17 cellular contexts compared by ENCODE assay signal in genomic region chr5:44387391-44387790, GRCh38. TPM values are rescaled to one million over a fixed set of nuclear protein-coding genes. Genes with fewer than 3 reads are reported as not detected.
DNase-seq lines count a peak whose midpoint lies in the region; TF ChIP-seq lines count a peak whose summit lies in the region.
"Had no signal": no experiment of that assay in that cellular context is flagged by ENCODE, and none has a peak within 500 bp of the region (broad histone marks: within the 10 kb centered on the region; RNA-seq: fewer than 3 reads in every experiment).

No MANE protein-coding gene starts in this region.

- H3K36me3 ChIP-seq in breast epithelium (no peaks in the 10 kb centered on the region), mammary epithelial cell (ENCODE audit: insufficient read depth, low read length) (no peaks in the 10 kb centered on the region), ovary (no peaks in the 10 kb centered on the region), uterus (no peaks in the 10 kb centered on the region)

- H3K79me2 ChIP-seq in mammary epithelial cell (ENCODE audit: insufficient read depth, low read length): no peaks in the 10 kb centered on the region

- TF ChIP-seq POLR2A in breast epithelium (IDR thresholded peaks at IDR 0.05): no peak
- no peak for TF ChIP-seq POLR2A in ovary (IDR thresholded peaks at IDR 0.05)
- TF ChIP-seq POLR2A in uterus (IDR thresholded peaks at IDR 0.05): no peak

- no peaks in the 10 kb centered on the region for H3K9me3 ChIP-seq in breast epithelium
- H3K9me3 ChIP-seq in mammary epithelial cell (replicated peaks; ENCODE audit: insufficient read depth, low read length): no peaks in the 10 kb centered on the region
- no peaks in the 10 kb centered on the region for H3K9me3 ChIP-seq in ovary
- H3K9me3 ChIP-seq in uterus: no peaks in the 10 kb centered on the region

- peak overlapping the region; percentile 49 to 70 (median 54) for H3K4me3 ChIP-seq in breast epithelium
- H3K4me3 ChIP-seq in mammary epithelial cell (replicated peaks in 1 of 3; ENCODE audit: insufficient read depth in 1 of 3, low read depth in 2 of 3, low read length in 3 of 3): no peak overlapping the region
- no peak overlapping the region for H3K4me3 ChIP-seq in fibroblast of mammary gland (ENCODE audit: control insufficient read depth, low read depth, low read length)
- peak overlapping the region; percentile 44 for H3K4me3 ChIP-seq in ovary
- H3K4me3 ChIP-seq in uterus: peak overlapping the region; percentile 43 to 49

- no TSS peak for BruUV-seq in mammary epithelial cell (replicated peaks; lab: Mats Ljungman, UMichigan)

- no peak overlapping the region for H3K9ac ChIP-seq in mammary epithelial cell (ENCODE audit: insufficient read depth, low read length)

- H2AFZ ChIP-seq in mammary epithelial cell (ENCODE audit: low read depth, low read length): no peak overlapping the region

- H3K4me2 ChIP-seq in mammary epithelial cell (ENCODE audit: insufficient read depth, low read depth, low read length): no peak overlapping the region

- H4K20me1 ChIP-seq in mammary epithelial cell (ENCODE audit: insufficient read depth, low read length): no peaks in the 10 kb centered on the region

- H3K27me3 ChIP-seq in breast epithelium: peaks cover 0 to 10% of the 10 kb centered on the region in 2 donors
- peaks cover 44% of the 10 kb centered on the region for H3K27me3 ChIP-seq in mammary epithelial cell (ENCODE audit: insufficient read depth, low read length)
- H3K27me3 ChIP-seq in ovary: no peaks in the 10 kb centered on the region
- peaks cover 0 to 8% of the 10 kb centered on the region in 2 donors for H3K27me3 ChIP-seq in uterus

- in situ Hi-C loops in mammary epithelial cell (cut with MboI; ENCODE audit: low sequenced_read_pairs in 2 of 2): no loop called here

- no peaks in the 10 kb centered on the region for H3K4me1 ChIP-seq in breast epithelium
- no peaks in the 10 kb centered on the region for H3K4me1 ChIP-seq in mammary epithelial cell (ENCODE audit: insufficient read depth, low read length)
- no peaks in the 10 kb centered on the region for H3K4me1 ChIP-seq in ovary (ENCODE audit: insufficient read depth)
- H3K4me1 ChIP-seq in uterus: peaks cover 0 to 4% of the 10 kb centered on the region in 2 donors

- CTCF ChIA-PET in mammary epithelial cell (lab: Charles Lee; ENCODE audit: low non-redundant PET): no interaction called here

- intact Hi-C loops in breast epithelium (cut with DNase I; ENCODE audit: low total_unique reads): no loop called here
- intact Hi-C loops in mammary epithelial cell (cut with micrococcal nuclease): no loop called here
- intact Hi-C loops in ovary (cut with DNase I): no loop called here
- intact Hi-C loops in uterus (cut with DNase I; ENCODE audit: low total_unique reads): no loop called here

- WGBS in mammary epithelial cell (ENCODE audit: low coverage, missing lambda C conversion rate): 49% methylated on average over 3 of the region's 3 CpGs
- 29 to 50% (median 30%) methylated on average over 3 of the region's 3 CpGs for WGBS in ovary, 3 donors

- dilution Hi-C loops in mammary epithelial cell (cut with HindIII; ENCODE audit: low sequenced_read_pairs): no loop called here

- no peak for TF ChIP-seq EP300 in ovary (IDR thresholded peaks at IDR 0.05)

- peak overlapping the region; percentile 8 to 87 for H3K27ac ChIP-seq in breast epithelium
- H3K27ac ChIP-seq in mammary epithelial cell (ENCODE audit: insufficient read depth, low read depth, low read length): no peak overlapping the region
- no peak overlapping the region for H3K27ac ChIP-seq in ovary
- H3K27ac ChIP-seq in uterus: peak overlapping the region in 1 of 2 donors; percentile 61

- TF ChIP-seq CTCF in breast epithelium (IDR thresholded peaks at IDR 0.05) (no peak), mammary epithelial cell (conservative IDR thresholded peaks at IDR 0.05 in 1 of 2, IDR thresholded peaks at IDR 0.05 in 1 of 2; ENCODE audit: extremely low read depth in 1 of 2, insufficient read depth in 1 of 2, low read depth in 1 of 2, low read length in 2 of 2) (no peak), fibroblast of mammary gland (conservative IDR thresholded peaks at IDR 0.05; ENCODE audit: control insufficient read depth, insufficient read depth, low read depth, low read length) (no peak), ovary (IDR thresholded peaks at IDR 0.05) (no peak), uterus (IDR thresholded peaks at IDR 0.05) (no peak)

- DNase-seq in breast epithelium (ENCODE audit: low spot score in 2 of 2): no peak
- DNase-seq in mammary epithelial cell: no peak
- peak; percentile 29 for DNase-seq in fibroblast of mammary gland (ENCODE audit: low read depth)
- no peak for DNase-seq in ovary
- no peak for DNase-seq in uterus
- no peak for DNase-seq in putamen (ENCODE audit: low spot score)
- no peak for DNase-seq in SHP77 (lab: John Stamatoyannopoulos, UW)
- no peak for DNase-seq in iPS-NIHi7 (ENCODE audit: extremely low spot score)
- DNase-seq: 8988T; activated CD4-positive, alpha-beta memory T cell treated with anti-CD3 and anti-CD28 coated beads for 36 hours; DND-41; effector memory CD4-positive, alpha-beta T cell; left colon; NCI-H187 treated with DMSO at 0.1 percent for 48 hours had no signal

RNA-seq across cellular contexts. Expression of gene FGF10, which starts 1.8 kb away (rescaled TPM):
- total RNA-seq in breast epithelium: 10 to 100 TPM; 13.9 to 60.5 (median 31.1) TPM
- total RNA-seq in mammary epithelial cell: not detected
- not detected for polyA plus RNA-seq in mammary epithelial cell
- polyA minus RNA-seq in mammary epithelial cell: not detected
- total RNA-seq in ovary: 10 to 100 TPM in 6 of 7 donors, 1 to 10 TPM in 1; 8.5 to 24.0 (median 17.5) TPM
- polyA plus RNA-seq in ovary: 1 to 10 TPM; 7.2 to 8.7 TPM
- 10 to 100 TPM in 2 of 4 donors, 1 to 10 TPM in 1, under 1 TPM in 1; 0.77 to 11.5 (median 8.4) TPM for total RNA-seq in uterus
- total RNA-seq: activated CD4-positive, alpha-beta memory T cell treated with anti-CD3 and anti-CD28 coated beads for 36 hours; activated T-helper 2 cell treated with anti-CD3 and anti-CD28 coated beads, Interferon-gamma antibody, Interleukin-2, Interleukin-4, amounts not matched to agents 10 μg/mL and 5 μg/mL and 100 μg/mL, durations not matched to agents 14 hours and 24 hours and 36 hours; RPMI7951 had no signal
- polyA plus RNA-seq: CD14-positive monocyte had no signal

Comparison
In these comparisons a context has a peak if more than half of its experiments do, and no peak if none do; other contexts are left out.
1. H3K27ac ChIP-seq: peak in breast epithelium (2 of 2); none in mammary epithelial cell (single experiment) and ovary (0 of 2).
2. H3K4me3 ChIP-seq: peak in breast epithelium (3 of 3), ovary (single experiment) and uterus (2 of 2); none in mammary epithelial cell (0 of 3) and fibroblast of mammary gland (single experiment).